ENCODE assay signal across 14 cellular contexts in genomic region chr16:11089504-11090124, GRCh38.
DNase-seq lines count a peak whose midpoint lies in the region; ATAC-seq, FAIRE-seq and TF ChIP-seq lines count a peak whose summit lies in the region.
"Had no signal": no experiment of that assay in that cellular context is flagged by ENCODE, and none has a peak within 500 bp of the region (broad histone marks: within the 10 kb centered on the region; RNA-seq: fewer than 3 reads in every experiment).

No MANE protein-coding gene starts in this region.

- peak overlapping the region; percentile 58 for H3K4me2 ChIP-seq in DND-41 (ENCODE audit: insufficient read depth, low read length)

- H3K79me2 ChIP-seq in DND-41 (ENCODE audit: insufficient read depth, low read length): peaks cover 27% of the 10 kb centered on the region

- DNase-seq in DND-41 (no peak), esophagus muscularis mucosa (ENCODE audit: extremely low spot score) (no peak), small intestine (no peak), SK-N-DZ (ENCODE audit: low spot score) (no peak), Calu3 (no peak), H7 (no peak)
- DNase-seq: activated CD4-positive, alpha-beta T cell treated with anti-CD3 and anti-CD28 coated beads for 1 hour; Caco-2; effector memory CD8-positive, alpha-beta T cell; NCI-H526 treated with DMSO at 0.1 percent for 48 hours had no signal

- H3K36me3 ChIP-seq in DND-41 (ENCODE audit: insufficient read depth, low read length): peaks cover 19% of the 10 kb centered on the region
- H3K36me3 ChIP-seq in KOPT-K1 (ENCODE audit: insufficient read depth, low read length): peaks cover 8% of the 10 kb centered on the region; the same call in 1 of the 2 replicates
- H3K36me3 ChIP-seq in esophagus muscularis mucosa: peaks cover 0 to 24% (median 3%) of the 10 kb centered on the region in 4 donors
- H3K36me3 ChIP-seq in muscle layer of colon (ENCODE audit: insufficient read depth, low read length): no peaks in the 10 kb centered on the region
- H3K36me3 ChIP-seq in small intestine (ENCODE audit: control insufficient read depth in 2 of 2, insufficient read depth in 2 of 2, low read length in 2 of 2): no peaks in the 10 kb centered on the region
- H3K36me3 ChIP-seq in H7 (replicated peaks; ENCODE audit: control insufficient read depth, insufficient read depth, low read length): no peaks in the 10 kb centered on the region

- CTCF ChIA-PET in Calu3 (lab: Charles Lee): no interaction called here

- no peaks in the 10 kb centered on the region for H3K9me3 ChIP-seq in DND-41 (ENCODE audit: insufficient read depth, low read length, severe bottlenecking)
- no peaks in the 10 kb centered on the region for H3K9me3 ChIP-seq in KOPT-K1 (ENCODE audit: insufficient read depth, low read length, poor library complexity, severe bottlenecking)
- no peaks in the 10 kb centered on the region for H3K9me3 ChIP-seq in esophagus muscularis mucosa
- H3K9me3 ChIP-seq in muscle layer of colon (ENCODE audit: low read length): no peaks in the 10 kb centered on the region
- H3K9me3 ChIP-seq in small intestine (ENCODE audit: control insufficient read depth, low read depth): no peaks in the 10 kb centered on the region
- H3K9me3 ChIP-seq: Caco-2 had no signal

- no peaks in the 10 kb centered on the region for H3K27me3 Mint-ChIP-seq in Calu3 (ENCODE audit: unreplicated experiment)
- H3K27me3 Mint-ChIP-seq: effector memory CD8-positive, alpha-beta T cell; natural killer cell treated with Interleukin-12 subunit alpha and Interleukin-12 subunit beta and Interleukin-15 and Interleukin-18, amount 100 ng/mL, for 72 hours had no signal

- H4K20me1 ChIP-seq in DND-41 (ENCODE audit: insufficient read depth, low read length): no peaks in the 10 kb centered on the region

- peak overlapping the region; percentile 98 for H3K27ac ChIP-seq in DND-41 (ENCODE audit: low read length)
- H3K27ac ChIP-seq in KOPT-K1 (ENCODE audit: low read depth, low read length, poor library complexity, severe bottlenecking): peak overlapping the region; percentile 100
- H3K27ac ChIP-seq in esophagus muscularis mucosa (replicated peaks in 1 of 4): peak overlapping the region; percentile 36 to 68 (median 54)
- H3K27ac ChIP-seq in muscle layer of colon (ENCODE audit: low read depth, low read length): peak overlapping the region; percentile 77
- H3K27ac ChIP-seq in small intestine (ENCODE audit: low read depth in 1 of 2, low read length in 1 of 2): peak overlapping the region in 1 of 2 donors; percentile 76

- ATAC-seq in DND-41 (ENCODE audit: insufficient read depth, low read depth): no peak
- ATAC-seq: effector memory CD8-positive, alpha-beta T cell; GM12878 had no signal

- no peak for FAIRE-seq in small intestine (lab: Jason Lieb, UNC)
- FAIRE-seq: GM12878 had no signal

- TF ChIP-seq CTCF in DND-41 (IDR thresholded peaks at IDR 0.05; ENCODE audit: borderline replicate concordance, extremely low read depth, low read length, poor library complexity, severe bottlenecking) (peak; percentile 20), esophagus muscularis mucosa (IDR thresholded peaks at IDR 0.05) (no peak), Calu3 (IDR thresholded peaks at IDR 0.05; ENCODE audit: unreplicated experiment) (no peak)

- no peaks in the 10 kb centered on the region for H3K27me3 ChIP-seq in DND-41 (ENCODE audit: insufficient read depth, low read length, poor library complexity)
- H3K27me3 ChIP-seq in esophagus muscularis mucosa: no peaks in the 10 kb centered on the region
- H3K27me3 ChIP-seq in muscle layer of colon (ENCODE audit: control insufficient read depth in 1 of 2, insufficient read depth in 2 of 2, low read length in 2 of 2): no peaks in the 10 kb centered on the region
- no peaks in the 10 kb centered on the region for H3K27me3 ChIP-seq in small intestine (ENCODE audit: control insufficient read depth in 2 of 2, insufficient read depth in 2 of 2, low read length in 2 of 2)
- no peaks in the 10 kb centered on the region for H3K27me3 ChIP-seq in H7 (ENCODE audit: control insufficient read depth, insufficient read depth, low read length)

- no peak for TF ChIP-seq POLR2A in esophagus muscularis mucosa (IDR thresholded peaks at IDR 0.05; ENCODE audit: low read depth)

- intact Hi-C loops in esophagus muscularis mucosa (cut with DNase I) (loop anchor here (5.0 to 10.0 kb wide), 2 partner anchors 43 to 105 kb away; no protein-coding TSS in a partner anchor), Calu3 (cut with micrococcal nuclease; ENCODE audit: unreplicated experiment) (no loop called here)

- peaks cover 6% of the 10 kb centered on the region for H3K36me3 Mint-ChIP-seq in Calu3 (ENCODE audit: insufficient read depth, unreplicated experiment)
- H3K36me3 Mint-ChIP-seq: natural killer cell treated with Interleukin-12 subunit alpha and Interleukin-12 subunit beta and Interleukin-15 and Interleukin-18, amount 100 ng/mL, for 72 hours had no signal

- H3K4me3 Mint-ChIP-seq in Calu3 (ENCODE audit: low read depth, unreplicated experiment): no peak overlapping the region
- H3K4me3 Mint-ChIP-seq: effector memory CD8-positive, alpha-beta T cell; natural killer cell treated with Interleukin-12 subunit alpha and Interleukin-12 subunit beta and Interleukin-15 and Interleukin-18, amount 100 ng/mL, for 72 hours had no signal

- H3K9ac ChIP-seq in DND-41 (ENCODE audit: low read depth, low read length) (peak overlapping the region; percentile 64), muscle layer of colon (ENCODE audit: low read length) (no peak overlapping the region)

- H2AFZ ChIP-seq in DND-41 (ENCODE audit: low read depth, low read length): no peak overlapping the region

- WGBS in esophagus muscularis mucosa: 61% methylated on average over 9 of the region's 12 CpGs
- WGBS in small intestine, 3 donors: 70 to 83% (median 82%) methylated on average over 12 of the region's 12 CpGs

- BruUV-seq in Calu3 (replicated peaks; lab: Mats Ljungman, UMichigan): no TSS peak

- peaks cover 26% of the 10 kb centered on the region for H3K4me1 Mint-ChIP-seq in Calu3 (ENCODE audit: low read depth, unreplicated experiment)

- H3K4me3 ChIP-seq in DND-41 (ENCODE audit: low read depth in 1 of 2, low read length in 2 of 2): peak overlapping the region in 1 of 2 experiments; percentile 40; a peak in 1 of 4 replicates
- no peak overlapping the region for H3K4me3 ChIP-seq in esophagus muscularis mucosa
- H3K4me3 ChIP-seq in muscle layer of colon (ENCODE audit: low read depth in 1 of 2, low read length in 2 of 2): peak overlapping the region in 1 of 2 donors; percentile 8
- H3K4me3 ChIP-seq in small intestine (ENCODE audit: low read depth in 1 of 2, low read length in 2 of 2): no peak overlapping the region
- H3K4me3 ChIP-seq in H7 (ENCODE audit: insufficient read depth, low read depth, low read length): no peak overlapping the region
- H3K4me3 ChIP-seq: GM12878 had no signal

- H3K4me1 ChIP-seq in DND-41 (ENCODE audit: insufficient read depth, low read length) (peaks cover 90% of the 10 kb centered on the region), esophagus muscularis mucosa (peaks cover 0 to 65% (median 53%) of the 10 kb centered on the region in 4 donors), muscle layer of colon (ENCODE audit: insufficient read depth, low read length) (peaks cover 61% of the 10 kb centered on the region), small intestine (ENCODE audit: control insufficient read depth in 2 of 2, insufficient read depth in 1 of 2, low read depth in 1 of 2, low read length in 1 of 2) (no peaks in the 10 kb centered on the region)
- H3K4me1 ChIP-seq: Caco-2 had no signal

- no peaks in the 10 kb centered on the region for H3K9me3 Mint-ChIP-seq in Calu3 (ENCODE audit: low read depth, unreplicated experiment)
- H3K9me3 Mint-ChIP-seq: effector memory CD8-positive, alpha-beta T cell; natural killer cell treated with Interleukin-12 subunit alpha and Interleukin-12 subunit beta and Interleukin-15 and Interleukin-18, amount 100 ng/mL, for 72 hours had no signal

- H3K27ac Mint-ChIP-seq in Calu3 (ENCODE audit: unreplicated experiment): no peak overlapping the region

- no peak for TF ChIP-seq EP300 in esophagus muscularis mucosa (IDR thresholded peaks at IDR 0.05)
